8 cellular contexts compared by ENCODE assay signal in genomic region chr5:8184455-8185063, GRCh38.
DNase-seq lines count a peak whose midpoint lies in the region; ATAC-seq, FAIRE-seq and TF ChIP-seq lines count a peak whose summit lies in the region.

No MANE protein-coding gene starts in this region.

- H2BK12ac ChIP-seq in H9 (ENCODE audit: insufficient read length, low read depth, low read length), result no peak overlapping the region

- no peak overlapping the region for H3K4me3 Mint-ChIP-seq in H9
- H3K4me3 Mint-ChIP-seq in WTC11, result no peak overlapping the region
- H3K4me3 Mint-ChIP-seq in stimulated activated memory B cell treated with anti-CD40 and anti-IgM and Interleukin-4, amounts not matched to agents 10 μg/mL and 1 μg/mL and 100 μg/mL, for 72 hours, result no peak overlapping the region

- no peak overlapping the region for H3K18ac ChIP-seq in H9 (ENCODE audit: insufficient read length, low read depth, low read length)

- intact Hi-C loops in head of caudate nucleus (cut with DNase I), result no loop called here

- TF ChIP-seq POLR2A in A549 (IDR thresholded peaks at IDR 0.05; ENCODE audit: low read length), result no peak

- H3K27me3 Mint-ChIP-seq in H9 (ENCODE audit: low read depth) (no peaks in the 10 kb centered on the region), WTC11 (ENCODE audit: low read depth) (no peaks in the 10 kb centered on the region)
- no peaks in the 10 kb centered on the region for H3K27me3 Mint-ChIP-seq in stimulated activated memory B cell treated with anti-CD40 and anti-IgM and Interleukin-4, amounts not matched to agents 10 μg/mL and 1 μg/mL and 100 μg/mL, for 72 hours

- DNase-seq in A549 (ENCODE audit: low read depth in 1 of 2, low spot score in 1 of 2), result peak; percentile 30 to 37
- peak; percentile 36 for DNase-seq in GM10266 (ENCODE audit: extremely low spot score)
- DNase-seq in H9, result peak; percentile 78
- DNase-seq in WTC11 (ENCODE audit: low spot score), result peak; percentile 86
- peak in 27 of 42 donors; percentile 3 to 72 (median 36) for DNase-seq in head of caudate nucleus
- peak; percentile 10 for DNase-seq in stimulated activated CD4-positive, alpha-beta T cell treated with anti-CD3 and anti-CD28 coated beads, Interleukin-4, amount 100 ng/mL, for 24 hours

- ATAC-seq in A549, result peak in 1 of 2 experiments; percentile 87; a peak in 3 of 6 replicates
- peak; percentile 98 for ATAC-seq in WTC11
- ATAC-seq in stimulated activated memory B cell treated with anti-CD40 and anti-IgM and Interleukin-4, amounts not matched to agents 10 μg/mL and 1 μg/mL and 100 μg/mL, for 72 hours, result no peak

- no peaks in the 10 kb centered on the region for H3K79me2 ChIP-seq in H9 (ENCODE audit: insufficient read depth, low read length)

- no peaks in the 10 kb centered on the region for H3K27me3 ChIP-seq in H9 (ENCODE audit: insufficient read depth, low read length)

- no peak overlapping the region for H3K27ac ChIP-seq in A549
- no peak overlapping the region for H3K27ac ChIP-seq in H9 (ENCODE audit: insufficient read length, low read depth, low read length)

- H4K5ac ChIP-seq in H9 (ENCODE audit: insufficient read length, low read depth, low read length), result no peak overlapping the region

- no peak overlapping the region for H2AK5ac ChIP-seq in H9 (ENCODE audit: insufficient read length, low read length)

- H3K23me2 ChIP-seq in H9 (ENCODE audit: insufficient read length, low read depth, low read length, poor library complexity, severe bottlenecking), result no peaks in the 10 kb centered on the region

- POLR2A ChIA-PET in A549 (lab: Yijun Ruan, JAX) (no interaction called here), WTC11 (lab: Charles Lee) (no interaction called here)

- no peak overlapping the region for H3T11ph ChIP-seq in H9 (ENCODE audit: low read length)

- no peak overlapping the region for H3K27ac Mint-ChIP-seq in H9
- H3K27ac Mint-ChIP-seq in WTC11, result no peak overlapping the region
- no peak overlapping the region for H3K27ac Mint-ChIP-seq in stimulated activated memory B cell treated with anti-CD40 and anti-IgM and Interleukin-4, amounts not matched to agents 10 μg/mL and 1 μg/mL and 100 μg/mL, for 72 hours

- H4K91ac ChIP-seq in H9 (ENCODE audit: insufficient read length, low read depth, low read length), result no peak overlapping the region

- under 1% methylated on average over 5 of the region's 5 CpGs for WGBS in A549 (ENCODE audit: missing lambda C conversion rate)
- no CpG with 5 or more reads among the region's 5 CpGs for whole genome bisulfite sequencing in H9 (ENCODE audit: extremely low coverage, insufficient read length, low lambda C conversion rate)

- TF ChIP-seq CTCF in A549 (IDR thresholded peaks at IDR 0.05) (peak; percentile 39), GM10266 (IDR thresholded peaks at IDR 0.05; ENCODE audit: control insufficient read depth, insufficient read depth, low read depth, missing control alignments) (peak; percentile 77), H9 (conservative IDR thresholded peaks at IDR 0.05) (peak; percentile 94), LNCAP (IDR thresholded peaks at IDR 0.05) (peak; percentile 97), WTC11 (IDR thresholded peaks at IDR 0.05) (peak; percentile 91)

- H3K4me3 ChIP-seq in A549, result no peak overlapping the region

- H3K9me3 Mint-ChIP-seq in H9, result no peaks in the 10 kb centered on the region; a peak in 1 of 5 replicates
- H3K9me3 Mint-ChIP-seq in WTC11, result peaks cover 3% of the 10 kb centered on the region; the same call in 1 of the 2 replicates
- no peaks in the 10 kb centered on the region for H3K9me3 Mint-ChIP-seq in stimulated activated memory B cell treated with anti-CD40 and anti-IgM and Interleukin-4, amounts not matched to agents 10 μg/mL and 1 μg/mL and 100 μg/mL, for 72 hours

- H3K9ac ChIP-seq in H9 (ENCODE audit: extremely low read depth, insufficient read length, low read length), result no peak overlapping the region

- H3K4me1 Mint-ChIP-seq in H9, result peaks cover 12 to 14% of the 10 kb centered on the region in 2 experiments
- H3K4me1 Mint-ChIP-seq in WTC11, result peaks cover 11% of the 10 kb centered on the region
- H3K4me1 Mint-ChIP-seq in stimulated activated memory B cell treated with anti-CD40 and anti-IgM and Interleukin-4, amounts not matched to agents 10 μg/mL and 1 μg/mL and 100 μg/mL, for 72 hours, result peaks cover 6% of the 10 kb centered on the region

- H3K4me2 ChIP-seq in A549 (no peak overlapping the region), H9 (ENCODE audit: insufficient read depth, insufficient read length, low read length) (no peak overlapping the region)

- no peaks in the 10 kb centered on the region for H4K20me1 ChIP-seq in H9 (ENCODE audit: control insufficient read depth, insufficient read depth, insufficient read length)

- TF ChIP-seq EP300 in A549 (IDR thresholded peaks at IDR 0.05), result no peak

- H3K36me3 Mint-ChIP-seq in H9 (ENCODE audit: insufficient read depth in 1 of 3, low read depth in 3 of 3), result no peaks in the 10 kb centered on the region
- no peaks in the 10 kb centered on the region for H3K36me3 Mint-ChIP-seq in WTC11
- no peaks in the 10 kb centered on the region for H3K36me3 Mint-ChIP-seq in stimulated activated memory B cell treated with anti-CD40 and anti-IgM and Interleukin-4, amounts not matched to agents 10 μg/mL and 1 μg/mL and 100 μg/mL, for 72 hours

- no peak overlapping the region for H2BK120ac ChIP-seq in H9 (ENCODE audit: low read depth, low read length, poor library complexity, severe bottlenecking)

- H3K23ac ChIP-seq in H9 (ENCODE audit: insufficient read length, low read depth, low read length), result no peak overlapping the region

- FAIRE-seq in A549 (lab: Jason Lieb, UNC), result no peak

- H3K9me3 ChIP-seq in A549 (no peaks in the 10 kb centered on the region), H9 (ENCODE audit: control insufficient read depth, low read depth, low read length) (no peaks in the 10 kb centered on the region)

- H3K56ac ChIP-seq in H9 (ENCODE audit: insufficient read length, low read depth, low read length), result no peak overlapping the region

- no peak overlapping the region for H2BK5ac ChIP-seq in H9 (ENCODE audit: insufficient read length, low read length)

- no peak overlapping the region for H3K4ac ChIP-seq in H9 (ENCODE audit: low read depth, low read length)

- no peaks in the 10 kb centered on the region for H3K79me1 ChIP-seq in H9 (ENCODE audit: insufficient read depth, low read depth, low read length, poor library complexity, severe bottlenecking)

- CTCF ChIA-PET in A549 (lab: Yijun Ruan, JAX) (no interaction called here), WTC11 (lab: Charles Lee) (interaction anchor here (0.6 to 1.9 kb wide), 7 partner anchors 10 to 257 kb away, joined by 3 to 16 read pairs (median 5); no protein-coding TSS in a partner anchor)

- no peak overlapping the region for H2AFZ ChIP-seq in H9 (ENCODE audit: low read length)

- no peak overlapping the region for H2BK20ac ChIP-seq in H9 (ENCODE audit: low read depth, low read length, poor library complexity, severe bottlenecking)

- no peak; a peak in 1 of 5 replicates for TF ChIP-seq RAD21 in A549 (conservative IDR thresholded peaks at IDR 0.05 in 1 of 2, IDR thresholded peaks at IDR 0.05 in 1 of 2)

- no peak overlapping the region for H2BK15ac ChIP-seq in H9 (ENCODE audit: low read depth, low read length)

- no peak overlapping the region for H4K8ac ChIP-seq in H9 (replicated peaks; ENCODE audit: insufficient read length, low read depth, low read length)

- no peak overlapping the region for H3K14ac ChIP-seq in H9 (ENCODE audit: insufficient read depth, low read length)

- H3K4me1 ChIP-seq in A549 (no peaks in the 10 kb centered on the region), H9 (ENCODE audit: insufficient read depth, low read length) (peaks cover 5% of the 10 kb centered on the region)

TF ChIP-seq in A549, 52 proteins besides CTCF, POLR2A, EP300 and RAD21 (continues in another document):
- TF ChIP-seq MAZ (IDR thresholded peaks at IDR 0.05; ENCODE audit: borderline replicate concordance, low read depth, low read length) (no peak), BCL3 (IDR thresholded peaks at IDR 0.05) (no peak), FOSB (CRISPR knock-in tag; IDR thresholded peaks at IDR 0.05) (no peak), RFX5 (IDR thresholded peaks at IDR 0.05) (no peak)

TF ChIP-seq in WTC11, 78 proteins besides CTCF, POLR2A, EP300 and RAD21 (continues in another document):
- no peak for TF ChIP-seq FOXP4 (CRISPR knock-in tag; IDR thresholded peaks at IDR 0.05)

Comparison
In these comparisons a context has a peak if more than half of its experiments do, and no peak if none do; other contexts are left out.
1. DNase-seq: peak in every context shown above with its lines; median percentile 86 in WTC11; 78 in H9; 36 in GM10266; 36 in head of caudate nucleus; 34 in A549; 10 in stimulated activated CD4-positive, alpha-beta T cell treated with anti-CD3 and anti-CD28 coated beads, Interleukin-4, amount 100 ng/mL, for 24 hours.
2. CTCF ChIP-seq: peak in every context shown above with its lines; median percentile 97 in LNCAP; 94 in H9; 91 in WTC11; 77 in GM10266; 39 in A549.
3. Of the 8 proteins assayed by ChIP-seq in both WTC11 and A549: peak only in WTC11: none; only in A549: none; in both: CTCF; in neither: 7.